19 cellular contexts compared by ENCODE assay signal in genomic region chr11:10694481-10695239, GRCh38. TPM values are rescaled to one million over a fixed set of nuclear protein-coding genes. Genes with fewer than 3 reads are reported as not detected.
A peak's percentile ranks its signal among the peaks of the same experiment; 100 is the strongest.
DNase-seq lines count a peak whose midpoint lies in the region; ATAC-seq and TF ChIP-seq lines count a peak whose summit lies in the region.
"Had no signal": no experiment of that assay in that cellular context is flagged by ENCODE, and none has a peak within 500 bp of the region (broad histone marks: within the 10 kb centered on the region; RNA-seq: fewer than 3 reads in every experiment).

No MANE protein-coding gene starts in this region.

- TF ChIP-seq CTCF in esophagus squamous epithelium (IDR thresholded peaks at IDR 0.05) (no peak), osteoblast (IDR thresholded peaks at IDR 0.05; ENCODE audit: extremely low read depth, low read depth, low read length) (no peak)

- no peaks in the 10 kb centered on the region for H4K20me1 ChIP-seq in osteoblast (ENCODE audit: insufficient read depth, low read length)

- ATAC-seq in GM18498 (IDR thresholded peaks at IDR 0.05; ENCODE audit: unreplicated experiment), result no peak
- ATAC-seq in HG02973 (IDR thresholded peaks at IDR 0.05; ENCODE audit: unreplicated experiment), result no peak
- no peak for ATAC-seq in GM19328 (IDR thresholded peaks at IDR 0.05; ENCODE audit: unreplicated experiment)
- ATAC-seq: left colon had no signal

- peak overlapping the region; percentile 76 to 90 (median 84) for H3K27ac ChIP-seq in esophagus squamous epithelium
- H3K27ac ChIP-seq in osteoblast (ENCODE audit: low read depth, low read length), result peak overlapping the region; percentile 53
- H3K27ac ChIP-seq: neural progenitor cell had no signal

- H3K27me3 ChIP-seq in esophagus squamous epithelium (no peaks in the 10 kb centered on the region), osteoblast (ENCODE audit: insufficient read depth, low read length) (no peaks in the 10 kb centered on the region)
- H3K27me3 ChIP-seq: neural progenitor cell, spleen, upper lobe of left lung had no signal

- DNase-seq in AG08395 (ENCODE audit: low spot score) (peak; percentile 72), NAMALWA (ENCODE audit: low spot score) (peak; percentile 9), esophagus squamous epithelium (lab: John Stamatoyannopoulos, UW) (no peak), osteoblast (ENCODE audit: insufficient read length, low spot score, missing footprints) (peak; percentile 85), Ammon's horn (ENCODE audit: low spot score) (no peak)
- DNase-seq: activated CD4-positive, CD25-positive, alpha-beta regulatory T cell treated with anti-CD3 and anti-CD28 coated beads, Interleukin-2, amount 50 U/mL, for 72 hours; activated naive CD8-positive, alpha-beta T cell treated with anti-CD3 and anti-CD28 coated beads for 36 hours; activated T-cell treated with anti-CD3 and anti-CD28 coated beads for 4 hours; MV-4-11; NCI-H345; OCI-M1; spleen; upper lobe of left lung had no signal

- peak overlapping the region; percentile 86 for H2AFZ ChIP-seq in osteoblast (ENCODE audit: low read length)
- H2AFZ ChIP-seq: neural progenitor cell had no signal

- peak overlapping the region; percentile 85 for H3K4me2 ChIP-seq in osteoblast (ENCODE audit: insufficient read depth, low read length)
- H3K4me2 ChIP-seq: neural progenitor cell had no signal

- peaks cover 0 to 34% (median 0%) of the 10 kb centered on the region in 3 donors for H3K4me1 ChIP-seq in esophagus squamous epithelium
- H3K4me1 ChIP-seq in osteoblast (ENCODE audit: insufficient read depth, low read length), result peaks cover 24% of the 10 kb centered on the region
- H3K4me1 ChIP-seq: neural progenitor cell had no signal

- peaks cover 0 to 5% (median 3%) of the 10 kb centered on the region in 3 donors for H3K9me3 ChIP-seq in esophagus squamous epithelium
- H3K9me3 ChIP-seq in osteoblast (ENCODE audit: low read depth, low read length), result no peaks in the 10 kb centered on the region
- H3K9me3 ChIP-seq: upper lobe of left lung had no signal

- TF ChIP-seq POLR2A in esophagus squamous epithelium (IDR thresholded peaks at IDR 0.05), result no peak

- no peak overlapping the region for H3K4me3 ChIP-seq in esophagus squamous epithelium
- H3K4me3 ChIP-seq in osteoblast (ENCODE audit: insufficient read depth, low read length), result no peak overlapping the region
- H3K4me3 ChIP-seq: neural progenitor cell, spleen had no signal

- WGBS in esophagus squamous epithelium, 2 donors, result 80 to 81% methylated on average over 4 of the region's 4 CpGs

- intact Hi-C loops in esophagus squamous epithelium (cut with DNase I), result no loop called here

- peaks cover 11% of the 10 kb centered on the region for H3K79me2 ChIP-seq in osteoblast (ENCODE audit: insufficient read depth, low read length)

- no peaks in the 10 kb centered on the region for H3K36me3 ChIP-seq in esophagus squamous epithelium
- no peaks in the 10 kb centered on the region for H3K36me3 ChIP-seq in osteoblast (ENCODE audit: insufficient read depth, low read length)
- H3K36me3 ChIP-seq: neural progenitor cell, spleen, upper lobe of left lung had no signal

RNA-seq across cellular contexts. Expression of gene IRAG1, which starts 1.1 kb away (rescaled TPM):
- total RNA-seq in esophagus squamous epithelium (10 to 100 TPM in 2 of 4 donors, 1 to 10 TPM in 2; 3.5 to 48.4 (median 9.9) TPM), osteoblast (2.7 and 4.3 TPM in 2 replicates)
- total RNA-seq: activated naive CD8-positive, alpha-beta T cell treated with anti-CD3 and anti-CD28 coated beads for 36 hours; Daoy had no signal

RNA-seq across cellular contexts. Expression of gene CTR9, which starts 56.4 kb away (rescaled TPM):
- 10 to 100 TPM; 21.4 to 34.4 (median 27.0) TPM for total RNA-seq in esophagus squamous epithelium
- 25.0 and 27.4 TPM in 2 replicates for total RNA-seq in osteoblast

Comparison
In these comparisons a context has a peak if more than half of its experiments do, and no peak if none do; other contexts are left out.
1. DNase-seq: peak in AG08395 (single experiment), NAMALWA (single experiment) and osteoblast (single experiment); none in esophagus squamous epithelium (single experiment) and Ammon's horn (single experiment).